ENCODE assay signal across 18 cellular contexts in genomic region chr13:71638728-71639127, GRCh38.
"Had no signal": no experiment of that assay in that cellular context is flagged by ENCODE, and none has a peak within 500 bp of the region (broad histone marks: within the 10 kb centered on the region; RNA-seq: fewer than 3 reads in every experiment).

No MANE protein-coding gene starts in this region.

- H3K36me3 Mint-ChIP-seq: naive B cell had no signal

- H3K27me3 Mint-ChIP-seq: effector memory CD8-positive, alpha-beta T cell; naive B cell had no signal

- FAIRE-seq: endothelial cell of umbilical vein had no signal

- H3K27ac Mint-ChIP-seq: effector memory CD8-positive, alpha-beta T cell; naive B cell had no signal

- H3K4me3 Mint-ChIP-seq: effector memory CD8-positive, alpha-beta T cell; naive B cell had no signal

- H3K4me1 Mint-ChIP-seq: naive B cell had no signal

- DNase-seq: effector memory CD8-positive, alpha-beta T cell; foreskin melanocyte; heart left ventricle; hippocampal formation; left colon; left ventricle myocardium superior; mesenchymal stem cell; naive B cell; nucleus accumbens; ovary; right cardiac atrium; small intestine; stimulated activated CD4-positive, alpha-beta T cell treated with anti-CD3 and anti-CD28 coated beads, Interleukin-12 subunit alpha, Interleukin-12 subunit beta, amount 100 ng/mL, for 4 hours; stimulated activated naive CD4-positive, alpha-beta T cell; stomach; substantia nigra; transverse colon had no signal

- H3K9me3 Mint-ChIP-seq: naive B cell had no signal
